ENCODE assay signal across 8 cellular contexts in genomic region chr6:42929928-42930360, GRCh38. TPM values are rescaled to one million over a fixed set of nuclear protein-coding genes. Genes with fewer than 3 reads are reported as not detected.
A peak's percentile ranks its signal among the peaks of the same experiment; 100 is the strongest.
DNase-seq lines count a peak whose midpoint lies in the region; FAIRE-seq and TF ChIP-seq lines count a peak whose summit lies in the region.

No MANE protein-coding gene starts in this region.

- peaks cover 9% of the 10 kb centered on the region; the same call in 1 of the 2 replicates for H3K36me3 ChIP-seq in Loucy (ENCODE audit: insufficient read depth, low read length)
- peaks cover 4 to 18% of the 10 kb centered on the region in 2 donors for H3K36me3 ChIP-seq in duodenal mucosa (ENCODE audit: control insufficient read depth in 1 of 2, insufficient read depth in 2 of 2, low read length in 2 of 2)

- TF ChIP-seq CTCF in GM12875 (IDR thresholded peaks at IDR 0.05; ENCODE audit: borderline replicate concordance, insufficient read depth, low read depth, low read length) (no peak), Loucy (conservative IDR thresholded peaks at IDR 0.05; ENCODE audit: low read length) (no peak), WI38 (IDR thresholded peaks at IDR 0.05; ENCODE audit: low read depth, low read length) (no peak), mesothelial cell of epicardium (IDR thresholded peaks at IDR 0.05; ENCODE audit: unreplicated experiment) (no peak)

- peak overlapping the region; percentile 87 for H3K4me3 ChIP-seq in GM12875 (ENCODE audit: low read depth, low read length)
- H3K4me3 ChIP-seq in Loucy (ENCODE audit: low read length, poor library complexity, severe bottlenecking): peak overlapping the region; percentile 90
- peak overlapping the region; percentile 76 for H3K4me3 ChIP-seq in WI38 (ENCODE audit: low read depth, low read length)
- H3K4me3 ChIP-seq in duodenal mucosa (ENCODE audit: low read depth in 1 of 2, low read length in 2 of 2): peak overlapping the region; percentile 84 to 95

- peak overlapping the region; percentile 82 for H3K27ac ChIP-seq in duodenal mucosa (ENCODE audit: low read depth, low read length)

- no peaks in the 10 kb centered on the region for H3K9me3 Mint-ChIP-seq in mesothelial cell of epicardium

- H3K9me3 ChIP-seq in Loucy (ENCODE audit: insufficient read depth, low read depth, low read length) (no peaks in the 10 kb centered on the region), duodenal mucosa (ENCODE audit: control insufficient read depth in 1 of 2, low read length in 2 of 2) (no peaks in the 10 kb centered on the region)

- H3K36me3 Mint-ChIP-seq in mesothelial cell of epicardium: peaks cover 5% of the 10 kb centered on the region

- H3K4me1 Mint-ChIP-seq in mesothelial cell of epicardium: peaks cover 40% of the 10 kb centered on the region

- no peak for FAIRE-seq in frontal cortex (lab: Jason Lieb, UNC)

- peak; percentile 36 for DNase-seq in H4 (ENCODE audit: low spot score)
- no peak for DNase-seq in mesothelial cell of epicardium (ENCODE audit: low spot score in 2 of 2, unreplicated experiment in 2 of 2)
- peak; percentile 50 for DNase-seq in stimulated activated CD8-positive, alpha-beta memory T cell treated with anti-CD3 and anti-CD28 coated beads, Interleukin-4, amount 100 ng/mL, for 24 hours (ENCODE audit: low read depth)
- DNase-seq in frontal cortex (ENCODE audit: low spot score in 2 of 2): no peak

- H3K4me2 ChIP-seq in Loucy (ENCODE audit: low read depth, low read length, poor library complexity, severe bottlenecking): peak overlapping the region; percentile 81

- H3K79me2 ChIP-seq in Loucy (ENCODE audit: insufficient read depth, low read length): peaks cover 47% of the 10 kb centered on the region

- H3K9me2 ChIP-seq in Loucy (replicated peaks; ENCODE audit: low read depth, low read length): no peaks in the 10 kb centered on the region

- H2AFZ ChIP-seq in Loucy (ENCODE audit: low read length): peak overlapping the region; percentile 76

- H3K27me3 ChIP-seq in Loucy (ENCODE audit: insufficient read depth, low read length, poor library complexity, severe bottlenecking) (no peaks in the 10 kb centered on the region), duodenal mucosa (ENCODE audit: control insufficient read depth in 1 of 2, insufficient read depth in 2 of 2, low read length in 2 of 2) (no peaks in the 10 kb centered on the region)

- H3K27me3 Mint-ChIP-seq in mesothelial cell of epicardium (ENCODE audit: low read depth): no peaks in the 10 kb centered on the region

- H3K4me1 ChIP-seq in Loucy (ENCODE audit: insufficient read depth, low read length, poor library complexity, severe bottlenecking) (peaks cover 45% of the 10 kb centered on the region), duodenal mucosa (ENCODE audit: control insufficient read depth in 1 of 2, insufficient read depth in 2 of 2, low read length in 2 of 2) (peaks cover 20 to 38% of the 10 kb centered on the region in 2 donors)

- H4K20me1 ChIP-seq in Loucy (ENCODE audit: insufficient read depth, low read length, poor library complexity, severe bottlenecking): peaks cover 42% of the 10 kb centered on the region

- peak overlapping the region; percentile 93 for H3K4me3 Mint-ChIP-seq in mesothelial cell of epicardium

- H3K9ac ChIP-seq in Loucy (ENCODE audit: low read depth, low read length, poor library complexity, severe bottlenecking) (peak overlapping the region; percentile 97), duodenal mucosa (ENCODE audit: low read depth in 1 of 2, low read length in 2 of 2) (peak overlapping the region; percentile 28 to 75)

- peak overlapping the region; percentile 98 for H3K27ac Mint-ChIP-seq in mesothelial cell of epicardium

- peaks cover 18% of the 10 kb centered on the region for H3F3A ChIP-seq in Loucy (ENCODE audit: low read depth)

RNA-seq across cellular contexts. Expression of gene CNPY3, which starts 0.7 kb away (rescaled TPM):
- total RNA-seq in H4 (2014; rRNA removed; shearing (Covaris generic)): 34.0 and 50.6 TPM in 2 replicates
- total RNA-seq in mesothelial cell of epicardium: 61.0 to 64.4 TPM (median 61.6 TPM) in 3 replicates
- total RNA-seq in frontal cortex: 14.7 TPM

RNA-seq across cellular contexts. Expression of gene PTCRA, which starts 14.1 kb away (rescaled TPM):
- total RNA-seq in H4 (2014; rRNA removed; shearing (Covaris generic)): not detected in 2 replicates
- total RNA-seq in mesothelial cell of epicardium: not detected in 3 replicates
- total RNA-seq in frontal cortex: not detected

RNA-seq across cellular contexts. Expression of gene GNMT, which starts 30.6 kb away (rescaled TPM):
- total RNA-seq in H4 (2014; rRNA removed; shearing (Covaris generic)): not detected in 2 replicates
- total RNA-seq in mesothelial cell of epicardium (1.2 to 1.7 TPM (median 1.4 TPM) in 3 replicates), frontal cortex (not detected)

RNA-seq across cellular contexts. Expression of gene PEX6, which starts 49.0 kb away (rescaled TPM):
- 39.2 and 45.8 TPM in 2 replicates for total RNA-seq in H4 (2014; rRNA removed; shearing (Covaris generic))
- total RNA-seq in mesothelial cell of epicardium (31.2 to 32.9 TPM (median 32.3 TPM) in 3 replicates), frontal cortex (25.3 TPM)

RNA-seq across cellular contexts. Expression of gene RPL7L1, which starts 50.5 kb away (rescaled TPM):
- 188 and 203 TPM in 2 replicates for total RNA-seq in H4 (2014; rRNA removed; shearing (Covaris generic))
- total RNA-seq in mesothelial cell of epicardium: 89.2 to 90.6 TPM (median 90.1 TPM) in 3 replicates
- 157 TPM for total RNA-seq in frontal cortex

Comparison
In these comparisons a context has a peak if more than half of its experiments do, and no peak if none do; other contexts are left out.
1. DNase-seq: peak in H4 (single experiment) and stimulated activated CD8-positive, alpha-beta memory T cell treated with anti-CD3 and anti-CD28 coated beads, Interleukin-4, amount 100 ng/mL, for 24 hours (single experiment); none in mesothelial cell of epicardium (0 of 2) and frontal cortex (0 of 2).
2. Peak in every context shown above with its lines, with median percentiles within 50 percentile points of each other: H3K4me3 ChIP-seq.